In genomic region chr10:103193820-103194529, GRCh38 we compare ENCODE assay signal across 9 cellular contexts. TPM values are rescaled to one million over a fixed set of nuclear protein-coding genes. Genes with fewer than 3 reads are reported as not detected.
A peak's percentile ranks its signal among the peaks of the same experiment; 100 is the strongest.
DNase-seq lines count a peak whose midpoint lies in the region; ATAC-seq and TF ChIP-seq lines count a peak whose summit lies in the region.
"Had no signal": no experiment of that assay in that cellular context is flagged by ENCODE, and none has a peak within 500 bp of the region (broad histone marks: within the 10 kb centered on the region; RNA-seq: fewer than 3 reads in every experiment).

No MANE protein-coding gene starts in this region.

- no peak overlapping the region for H3K14ac ChIP-seq in neuronal stem cell (ENCODE audit: low read length)

- no peak overlapping the region for H2BK5ac ChIP-seq in neuronal stem cell (ENCODE audit: low read length)

- ATAC-seq in GM18499 (IDR thresholded peaks at IDR 0.05; ENCODE audit: insufficient read depth, unreplicated experiment) (peak; percentile 31), HG03520 (IDR thresholded peaks at IDR 0.05; ENCODE audit: unreplicated experiment) (no peak), GM21423 (IDR thresholded peaks at IDR 0.05; ENCODE audit: unreplicated experiment) (no peak)

- no peak overlapping the region for H3K9ac ChIP-seq in neuronal stem cell (ENCODE audit: low read depth, low read length, poor library complexity)

- no peak overlapping the region for H3K23ac ChIP-seq in neuronal stem cell (ENCODE audit: low read depth, low read length, poor library complexity)

- H4K8ac ChIP-seq in neuronal stem cell (ENCODE audit: low read depth, low read length) = no peak overlapping the region

- no peaks in the 10 kb centered on the region for H3K9me3 ChIP-seq in neuronal stem cell (replicated peaks in 1 of 2; ENCODE audit: control insufficient read depth in 2 of 2, insufficient read depth in 1 of 2, low read depth in 1 of 2, low read length in 2 of 2)

- no peak overlapping the region for H3K4ac ChIP-seq in neuronal stem cell (ENCODE audit: low read length)

- no peaks in the 10 kb centered on the region for H3K27me3 ChIP-seq in dorsolateral prefrontal cortex
- no peaks in the 10 kb centered on the region for H3K27me3 ChIP-seq in neuronal stem cell (ENCODE audit: control insufficient read depth in 3 of 3, insufficient read depth in 3 of 3, low read depth in 1 of 3, low read length in 3 of 3)

- no peak for TF ChIP-seq CTCF in dorsolateral prefrontal cortex (IDR thresholded peaks at IDR 0.05 in 54 of 56, conservative IDR thresholded peaks at IDR 0.05 in 2 of 56; ENCODE audit: low read depth in 1 of 56, partially characterized antibody in 56 of 56)

- no peak overlapping the region for H2BK15ac ChIP-seq in neuronal stem cell (ENCODE audit: low read length)

- peak overlapping the region in 35 of 59 donors; percentile 53 to 98 (median 86) for H3K4me3 ChIP-seq in dorsolateral prefrontal cortex
- H3K4me3 ChIP-seq in neuronal stem cell (ENCODE audit: low read length in 2 of 2) = peak overlapping the region in 1 of 2 donors; percentile 97

- no peak overlapping the region for H4K91ac ChIP-seq in neuronal stem cell (ENCODE audit: low read depth, low read length, poor library complexity)

- H3K4me2 ChIP-seq in neuronal stem cell (ENCODE audit: insufficient read depth, low read length, poor library complexity, severe bottlenecking) = no peak overlapping the region

- H2AFZ ChIP-seq in neuronal stem cell (ENCODE audit: low read length) = peak overlapping the region; percentile 97

- peaks cover 0 to 4% of the 10 kb centered on the region in 2 donors for H3K36me3 ChIP-seq in neuronal stem cell (replicated peaks in 1 of 2; ENCODE audit: control insufficient read depth in 2 of 2, insufficient read depth in 2 of 2, low read length in 2 of 2)

- WGBS in neuronal stem cell (ENCODE audit: extremely low coverage in 2 of 2, insufficient read length in 2 of 2, insufficient replicate concordance in 1 of 2), 2 donors = no CpG with 5 or more reads among the region's 14 CpGs

- H3K79me1 ChIP-seq in neuronal stem cell (ENCODE audit: low read depth, low read length) = peaks cover 5% of the 10 kb centered on the region

- no peak overlapping the region for H3K18ac ChIP-seq in neuronal stem cell (ENCODE audit: low read length)

- H3K27ac ChIP-seq in dorsolateral prefrontal cortex (peak overlapping the region in 37 of 59 donors; percentile 12 to 98 (median 94)), neuronal stem cell (replicated peaks; ENCODE audit: low read length) (no peak overlapping the region)

- H3K4me1 ChIP-seq in neuronal stem cell (ENCODE audit: control insufficient read depth in 2 of 2, insufficient read depth in 1 of 2, low read depth in 1 of 2, low read length in 2 of 2) = peaks cover 6 to 13% of the 10 kb centered on the region in 2 donors

- no peak overlapping the region for H2BK12ac ChIP-seq in neuronal stem cell (ENCODE audit: low read length)

- intact Hi-C loops in dorsolateral prefrontal cortex (cut with DNase I) = loop anchor here (2.0 to 5.0 kb wide), 9 partner anchors 47 to 277 kb away; partner anchors contain the start of gene CNNM2 (in 2 of the 2)

- DNase-seq in MV-4-11 (lab: John Stamatoyannopoulos, UW) = peak; percentile 90
- DNase-seq in dorsolateral prefrontal cortex = no peak
- DNase-seq in neuronal stem cell (ENCODE audit: low spot score) = peak; percentile 11
- DNase-seq in NCI-H2171 (lab: John Stamatoyannopoulos, UW) = no peak
- no peak for DNase-seq in activated CD8-positive, alpha-beta memory T cell treated with anti-CD3 and anti-CD28 coated beads for 24 hours

- H2BK120ac ChIP-seq in neuronal stem cell (ENCODE audit: low read depth, low read length) = no peak overlapping the region

- H2AK5ac ChIP-seq in neuronal stem cell (ENCODE audit: low read depth, low read length) = no peak overlapping the region

RNA-seq across cellular contexts. Expression of gene NT5C2, which starts 0.9 kb away (rescaled TPM):
- total RNA-seq in dorsolateral prefrontal cortex = 100 to 1,000 TPM in 49 of 120 experiments, 10 to 100 TPM in 71; 53.5 to 160 (median 97.7) TPM
- 62.7 TPM for polyA plus RNA-seq in neuronal stem cell (2013, experiment 1 of 2)
- polyA plus RNA-seq in neuronal stem cell (2013, experiment 2 of 2) = 62.3 TPM

RNA-seq across cellular contexts. Expression of gene RPEL1, which starts 51.7 kb away (rescaled TPM):
- under 1 TPM in 4 of 120 experiments, not detected in 116; 0.29 to 0.54 (median 0.43) TPM for total RNA-seq in dorsolateral prefrontal cortex
- polyA plus RNA-seq in neuronal stem cell (2013, experiment 1 of 2) = 0.01 TPM
- 0.01 TPM for polyA plus RNA-seq in neuronal stem cell (2013, experiment 2 of 2)
- total RNA-seq: SK-MEL-5 had no signal

Comparison
In these comparisons a context has a peak if more than half of its experiments do, and no peak if none do; other contexts are left out.
1. DNase-seq: peak in MV-4-11 (single experiment) and neuronal stem cell (single experiment); none in dorsolateral prefrontal cortex (0 of 10), NCI-H2171 (single experiment) and activated CD8-positive, alpha-beta memory T cell treated with anti-CD3 and anti-CD28 coated beads for 24 hours (single experiment).